30 cellular contexts compared by ENCODE assay signal in the genomic region with DNA sequence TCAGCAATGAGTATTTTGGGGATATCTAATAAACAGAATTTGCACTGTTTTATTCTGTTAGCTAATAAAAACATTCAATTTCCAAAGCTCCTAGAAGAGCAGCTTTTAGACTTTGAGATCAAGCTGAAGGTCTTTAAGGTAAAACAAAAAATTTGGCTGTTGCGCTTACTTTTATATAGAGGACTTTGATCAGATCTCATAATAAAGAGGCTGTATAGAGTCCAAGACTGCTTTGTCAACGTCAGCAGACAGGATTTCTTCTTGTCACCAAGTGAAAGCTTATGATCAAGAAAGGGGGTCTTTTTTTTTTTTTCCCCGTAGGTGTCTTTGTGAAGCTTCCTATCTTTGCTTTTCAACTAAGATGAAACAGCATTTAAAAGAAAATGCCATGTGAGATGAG.
"Had no signal": no experiment of that assay in that cellular context is flagged by ENCODE, and none has a peak within 500 bp of the region (broad histone marks: within the 10 kb centered on the region; RNA-seq: fewer than 3 reads in every experiment).

No MANE protein-coding gene starts in this region.

- H3K27me3 Mint-ChIP-seq: progenitor cell of endocrine pancreas, type B pancreatic cell had no signal

- H3K36me3 ChIP-seq: ovary, right lobe of liver, sigmoid colon, suprapubic skin, tibial artery, transverse colon, upper lobe of right lung, uterus had no signal

- H3K4me3 ChIP-seq: ovary, psoas muscle, right lobe of liver, sigmoid colon, suprapubic skin, testis, tibial artery, transverse colon, upper lobe of right lung, uterus had no signal

- H3K27me3 ChIP-seq: ovary, right lobe of liver, sigmoid colon, suprapubic skin, testis, tibial artery, transverse colon, upper lobe of right lung, uterus had no signal

- H3K36me3 Mint-ChIP-seq: natural killer cell; stimulated activated memory B cell treated with anti-CD40 and anti-IgM and Interleukin-4, amounts not matched to agents 10 μg/mL and 1 μg/mL and 100 μg/mL, for 72 hours; type B pancreatic cell had no signal

- H3K9me3 ChIP-seq: ovary, psoas muscle, right lobe of liver, sigmoid colon, suprapubic skin, testis, tibial artery, transverse colon, upper lobe of right lung, uterus had no signal

- H3K4me1 ChIP-seq: parathyroid adenoma, psoas muscle, right lobe of liver, sigmoid colon, suprapubic skin, testis, tibial artery, upper lobe of right lung, uterus had no signal

- H3K79me2 ChIP-seq: parathyroid adenoma had no signal

- H3K27ac ChIP-seq: ovary, parathyroid adenoma, psoas muscle, right lobe of liver, sigmoid colon, suprapubic skin, testis, tibial artery, transverse colon, upper lobe of right lung, uterus had no signal

- H3K9ac ChIP-seq: parathyroid adenoma had no signal

- DNase-seq: naive thymus-derived CD4-positive, alpha-beta T cell; natural killer cell; occipital lobe; ovary; posterior cingulate gyrus; psoas muscle; right cardiac atrium; right lobe of liver; sigmoid colon; small intestine; stimulated activated CD4-positive, alpha-beta T cell treated with anti-CD3 and anti-CD28 coated beads, Interleukin-1b, Interleukin-23, amount 100 ng/mL, for 48 hours; stimulated activated CD4-positive, alpha-beta T cell treated with anti-CD3 and anti-CD28 coated beads, Interleukin-4, amount 100 ng/mL, for 1 hour; stimulated activated CD4-positive, alpha-beta T cell treated with anti-CD3 and anti-CD28 coated beads, Interleukin-4, amount 100 ng/mL, for 4 hours; stimulated activated CD8-positive, alpha-beta memory T cell treated with anti-CD3 and anti-CD28 coated beads, Interleukin-4, amount 100 ng/mL, for 48 hours; stimulated activated naive CD4-positive, alpha-beta T cell; stimulated activated naive CD8-positive, alpha-beta T cell treated with anti-CD3 and anti-CD28 coated beads, Interleukin-15, amount 100 ng/mL, for 72 hours; stimulated activated naive CD8-positive, alpha-beta T cell treated with anti-CD3 and anti-CD28 coated beads, Interleukin-15, Interleukin-2, amounts not matched to agents 100 U/mL and 50 U/mL, for 24 hours; substantia nigra; testis; tibial artery; transverse colon; upper lobe of right lung; uterus had no signal

- H3K9me3 Mint-ChIP-seq: naive thymus-derived CD4-positive, alpha-beta T cell; nephron; stimulated activated naive CD8-positive, alpha-beta T cell treated with anti-CD3 and anti-CD28 coated beads, Interleukin-15, amount 100 ng/mL, for 72 hours had no signal

- H2AFZ ChIP-seq: parathyroid adenoma had no signal

- H3K27ac Mint-ChIP-seq: naive thymus-derived CD4-positive, alpha-beta T cell; natural killer cell; progenitor cell of endocrine pancreas; stimulated activated memory B cell treated with anti-CD40 and anti-IgM and Interleukin-4, amounts not matched to agents 10 μg/mL and 1 μg/mL and 100 μg/mL, for 72 hours; stimulated activated naive CD8-positive, alpha-beta T cell treated with anti-CD3 and anti-CD28 coated beads, Interleukin-15, amount 100 ng/mL, for 72 hours; type B pancreatic cell had no signal

- H3K4me1 Mint-ChIP-seq: naive thymus-derived CD4-positive, alpha-beta T cell; natural killer cell; stimulated activated memory B cell treated with anti-CD40 and anti-IgM and Interleukin-4, amounts not matched to agents 10 μg/mL and 1 μg/mL and 100 μg/mL, for 72 hours; stimulated activated naive CD8-positive, alpha-beta T cell treated with anti-CD3 and anti-CD28 coated beads, Interleukin-15, amount 100 ng/mL, for 72 hours had no signal

- ATAC-seq: naive thymus-derived CD4-positive, alpha-beta T cell; natural killer cell; psoas muscle; right cardiac atrium; right lobe of liver; stimulated activated memory B cell treated with anti-CD40 and anti-IgM and Interleukin-4, amounts not matched to agents 10 μg/mL and 1 μg/mL and 100 μg/mL, for 72 hours; stimulated activated naive CD8-positive, alpha-beta T cell treated with anti-CD3 and anti-CD28 coated beads, Interleukin-15, amount 100 ng/mL, for 72 hours; stimulated activated naive CD8-positive, alpha-beta T cell treated with anti-CD3 and anti-CD28 coated beads, Interleukin-15, Interleukin-2, amounts not matched to agents 100 U/mL and 50 U/mL, for 24 hours; upper lobe of right lung had no signal

- H3K4me3 Mint-ChIP-seq: naive thymus-derived CD4-positive, alpha-beta T cell; natural killer cell; nephron; neural crest cell; stimulated activated memory B cell treated with anti-CD40 and anti-IgM and Interleukin-4, amounts not matched to agents 10 μg/mL and 1 μg/mL and 100 μg/mL, for 72 hours; stimulated activated naive CD8-positive, alpha-beta T cell treated with anti-CD3 and anti-CD28 coated beads, Interleukin-15, amount 100 ng/mL, for 72 hours; type B pancreatic cell had no signal
